In the genomic region with DNA sequence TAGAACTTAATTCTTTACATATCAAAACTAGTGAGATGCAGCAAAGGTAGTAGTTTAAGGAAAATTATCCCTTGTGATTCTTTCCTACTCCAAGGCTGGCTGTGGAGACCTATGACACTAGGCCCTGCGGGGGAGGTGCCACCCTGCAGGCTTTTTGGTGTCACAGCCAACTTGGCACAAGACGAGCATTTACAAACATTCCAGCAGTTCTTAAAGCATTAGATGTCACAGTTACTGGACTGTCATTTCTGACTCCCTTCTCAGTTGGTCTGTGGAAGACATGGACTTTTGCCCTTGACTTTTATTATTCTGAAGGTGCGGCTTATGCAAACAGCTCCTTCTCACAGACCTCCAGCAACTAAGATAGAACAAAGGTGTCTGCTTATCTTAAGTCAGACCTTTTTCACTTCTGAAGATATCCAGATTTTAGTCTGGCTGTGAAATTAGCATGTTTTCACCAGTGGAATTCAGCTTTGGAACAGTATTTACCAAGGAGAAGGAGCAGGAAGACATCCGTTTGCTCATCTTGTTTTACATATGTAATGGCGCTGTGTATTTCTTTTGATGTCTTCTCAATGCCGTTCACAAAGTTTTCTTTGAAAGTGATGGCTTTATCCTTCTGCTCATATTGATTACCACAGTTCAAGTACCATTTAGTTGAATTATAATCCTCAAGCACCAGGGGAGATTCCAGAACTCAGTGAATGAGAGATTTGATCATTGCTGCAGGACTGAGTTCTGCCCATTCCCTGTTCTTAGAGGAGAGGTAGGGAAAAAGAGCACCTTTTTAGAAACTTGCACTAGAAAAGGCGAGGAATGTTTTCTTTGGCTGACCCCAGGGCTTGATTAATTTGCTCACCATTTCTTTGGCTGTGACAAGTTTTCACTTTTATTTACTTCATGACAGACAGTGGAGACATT, we compare ENCODE assay signal across 12 cellular contexts. TPM values are rescaled to one million over a fixed set of nuclear protein-coding genes. Genes with fewer than 3 reads are reported as not detected.
A peak's percentile ranks its signal among the peaks of the same experiment; 100 is the strongest.
DNase-seq lines count a peak whose midpoint lies in the region; ATAC-seq and TF ChIP-seq lines count a peak whose summit lies in the region.
"Had no signal": no experiment of that assay in that cellular context is flagged by ENCODE, and none has a peak within 500 bp of the region (broad histone marks: within the 10 kb centered on the region; RNA-seq: fewer than 3 reads in every experiment).

No MANE protein-coding gene starts in this region.

- CTCF ChIA-PET in Calu3 (lab: Charles Lee) = interaction anchor here (0.6 to 1.8 kb wide), 7 partner anchors 18 to 116 kb away, joined by 3 to 6 read pairs (median 3); a partner anchor contains a TSS
- CTCF ChIA-PET in activated naive CD4-positive, alpha-beta T cell treated with anti-CD3 and anti-CD28 coated beads for 36 hours (lab: Charles Lee) = no interaction called here
- CTCF ChIA-PET in HEK293T (lab: Yijun Ruan, JAX) = no interaction called here

- no peak overlapping the region for H3K4me2 ChIP-seq in neural progenitor cell

- H3K4me1 Mint-ChIP-seq in Calu3 (ENCODE audit: low read depth, unreplicated experiment) (peaks cover 36% of the 10 kb centered on the region), neural progenitor cell (peaks cover 9% of the 10 kb centered on the region)
- H3K4me1 Mint-ChIP-seq in activated naive CD4-positive, alpha-beta T cell treated with anti-CD3 and anti-CD28 coated beads for 36 hours (ENCODE audit: low read depth) = no peaks in the 10 kb centered on the region

- H3F3A ChIP-seq in neural progenitor cell (ENCODE audit: low read depth) = no peaks in the 10 kb centered on the region

- peak overlapping the region; percentile 58 for H3K4me3 Mint-ChIP-seq in Calu3 (ENCODE audit: low read depth, unreplicated experiment)
- H3K4me3 Mint-ChIP-seq in neural progenitor cell = no peak overlapping the region
- no peak overlapping the region for H3K4me3 Mint-ChIP-seq in activated naive CD4-positive, alpha-beta T cell treated with anti-CD3 and anti-CD28 coated beads for 36 hours
- H3K4me3 Mint-ChIP-seq: CD8-positive, alpha-beta T cell had no signal

- no peak for TF ChIP-seq EP300 in esophagus muscularis mucosa (IDR thresholded peaks at IDR 0.05)

- no peak overlapping the region for H2AFZ ChIP-seq in neural progenitor cell (replicated peaks)

- H3K27me3 Mint-ChIP-seq in Calu3 (ENCODE audit: unreplicated experiment) (no peaks in the 10 kb centered on the region), neural progenitor cell (ENCODE audit: insufficient read depth, low read depth) (no peaks in the 10 kb centered on the region)
- H3K27me3 Mint-ChIP-seq in activated naive CD4-positive, alpha-beta T cell treated with anti-CD3 and anti-CD28 coated beads for 36 hours (ENCODE audit: low read depth) = peaks cover 1% of the 10 kb centered on the region

- no peaks in the 10 kb centered on the region for H4K20me1 ChIP-seq in neural progenitor cell (ENCODE audit: low read depth)

- TF ChIP-seq POLR2A in esophagus muscularis mucosa (IDR thresholded peaks at IDR 0.05; ENCODE audit: low read depth) = no peak

- no peak for ATAC-seq in HG02852 (IDR thresholded peaks at IDR 0.05; ENCODE audit: unreplicated experiment)
- ATAC-seq: CD8-positive, alpha-beta T cell had no signal

- H3K4me1 ChIP-seq in esophagus muscularis mucosa (peaks cover 6 to 34% (median 24%) of the 10 kb centered on the region in 4 donors), neural progenitor cell (no peaks in the 10 kb centered on the region)

- H3K9ac ChIP-seq in neural progenitor cell = no peak overlapping the region

- H3K36me3 Mint-ChIP-seq in Calu3 (ENCODE audit: insufficient read depth, unreplicated experiment) = no peaks in the 10 kb centered on the region
- H3K36me3 Mint-ChIP-seq in neural progenitor cell = peaks cover 1% of the 10 kb centered on the region
- H3K36me3 Mint-ChIP-seq in activated naive CD4-positive, alpha-beta T cell treated with anti-CD3 and anti-CD28 coated beads for 36 hours (ENCODE audit: low read depth) = no peaks in the 10 kb centered on the region
- H3K36me3 Mint-ChIP-seq: CD8-positive, alpha-beta T cell had no signal

- H3K4me3 ChIP-seq in esophagus muscularis mucosa (no peak overlapping the region), neural progenitor cell (no peak overlapping the region)

- peak overlapping the region; percentile 78 for H3K27ac Mint-ChIP-seq in Calu3 (ENCODE audit: unreplicated experiment)
- peak overlapping the region; percentile 55 for H3K27ac Mint-ChIP-seq in neural progenitor cell
- no peak overlapping the region for H3K27ac Mint-ChIP-seq in activated naive CD4-positive, alpha-beta T cell treated with anti-CD3 and anti-CD28 coated beads for 36 hours
- H3K27ac Mint-ChIP-seq: CD8-positive, alpha-beta T cell had no signal

- intact Hi-C loops in Calu3 (cut with micrococcal nuclease; ENCODE audit: unreplicated experiment) = loop anchor here (5.0 kb wide), 2 partner anchors 35 to 55 kb away; no protein-coding TSS in a partner anchor
- intact Hi-C loops in esophagus muscularis mucosa (cut with DNase I) = no loop called here
- intact Hi-C loops in activated naive CD4-positive, alpha-beta T cell treated with anti-CD3 and anti-CD28 coated beads for 36 hours (cut with micrococcal nuclease) = no loop called here

- DNase-seq in Calu3 = peak; percentile 79
- peak; percentile 41 for DNase-seq in NCI-H69 (lab: John Stamatoyannopoulos, UW)
- DNase-seq in esophagus muscularis mucosa (ENCODE audit: extremely low spot score) = peak; percentile 8
- no peak for DNase-seq in neural progenitor cell (ENCODE audit: low spot score)
- no peak for DNase-seq in activated naive CD4-positive, alpha-beta T cell treated with anti-CD3 and anti-CD28 coated beads for 36 hours
- DNase-seq in amniotic stem cell (lab: John Stamatoyannopoulos, UW) = no peak
- DNase-seq in HEK293T (ENCODE audit: extremely low spot score) = no peak
- DNase-seq: activated CD4-positive, CD25-positive, alpha-beta regulatory T cell treated with anti-CD3 and anti-CD28 coated beads, Interleukin-2, amount 50 U/mL, for 72 hours; CD8-positive, alpha-beta T cell; KBM-7; NCI-H82 had no signal

- BruUV-seq in Calu3 (replicated peaks; lab: Mats Ljungman, UMichigan) = TSS peak; percentile 69

- no peaks in the 10 kb centered on the region for H3K36me3 ChIP-seq in esophagus muscularis mucosa
- H3K36me3 ChIP-seq in neural progenitor cell = no peaks in the 10 kb centered on the region

- H3K27ac ChIP-seq in esophagus muscularis mucosa (replicated peaks in 1 of 4) (no peak overlapping the region), neural progenitor cell (no peak overlapping the region)

- H3K9me3 Mint-ChIP-seq in Calu3 (ENCODE audit: low read depth, unreplicated experiment) (no peaks in the 10 kb centered on the region), neural progenitor cell (no peaks in the 10 kb centered on the region)
- no peaks in the 10 kb centered on the region for H3K9me3 Mint-ChIP-seq in activated naive CD4-positive, alpha-beta T cell treated with anti-CD3 and anti-CD28 coated beads for 36 hours
- H3K9me3 Mint-ChIP-seq: CD8-positive, alpha-beta T cell had no signal

- no peak for TF ChIP-seq CTCF in Calu3 (IDR thresholded peaks at IDR 0.05; ENCODE audit: unreplicated experiment)
- no peak for TF ChIP-seq CTCF in esophagus muscularis mucosa (IDR thresholded peaks at IDR 0.05)
- no peak for TF ChIP-seq CTCF in neural progenitor cell (IDR thresholded peaks at IDR 0.05)

- no peaks in the 10 kb centered on the region for H3K27me3 ChIP-seq in esophagus muscularis mucosa
- no peaks in the 10 kb centered on the region for H3K27me3 ChIP-seq in neural progenitor cell

- H3K9me3 ChIP-seq in esophagus muscularis mucosa (no peaks in the 10 kb centered on the region), neural progenitor cell (ENCODE audit: low read depth) (no peaks in the 10 kb centered on the region)

- WGBS in esophagus muscularis mucosa = 70% methylated on average over 7 of the region's 7 CpGs

- POLR2A ChIA-PET in HEK293T (lab: Yijun Ruan, JAX) = no interaction called here

- no peaks in the 10 kb centered on the region for H3K79me2 ChIP-seq in neural progenitor cell (ENCODE audit: low read depth)

TF ChIP-seq in HEK293T, 16 proteins besides CTCF, POLR2A, EP300 and RAD21:
- no peak for TF ChIP-seq SP1 (IDR thresholded peaks at IDR 0.05)
- no peak for TF ChIP-seq ZNF384 (IDR thresholded peaks at IDR 0.05)
- TF ChIP-seq ARNT (IDR thresholded peaks at IDR 0.05) = no peak
- TF ChIP-seq SUZ12 (IDR thresholded peaks at IDR 0.05) = no peak
- TF ChIP-seq, protein P1, sequence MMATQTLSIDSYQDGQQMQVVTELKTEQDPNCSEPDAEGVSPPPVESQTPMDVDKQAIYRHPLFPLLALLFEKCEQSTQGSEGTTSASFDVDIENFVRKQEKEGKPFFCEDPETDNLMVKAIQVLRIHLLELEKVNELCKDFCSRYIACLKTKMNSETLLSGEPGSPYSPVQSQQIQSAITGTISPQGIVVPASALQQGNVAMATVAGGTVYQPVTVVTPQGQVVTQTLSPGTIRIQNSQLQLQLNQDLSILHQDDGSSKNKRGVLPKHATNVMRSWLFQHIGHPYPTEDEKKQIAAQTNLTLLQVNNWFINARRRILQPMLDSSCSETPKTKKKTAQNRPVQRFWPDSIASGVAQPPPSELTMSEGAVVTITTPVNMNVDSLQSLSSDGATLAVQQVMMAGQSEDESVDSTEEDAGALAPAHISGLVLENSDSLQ (IDR thresholded peaks at IDR 0.05) = no peak
- no peak for TF ChIP-seq FOXA1 (IDR thresholded peaks at IDR 0.05)
- no peak for TF ChIP-seq L3MBTL2 (conservative IDR thresholded peaks at IDR 0.05)

RNA-seq across cellular contexts. Expression of a gene that starts 17.9 kb away (rescaled TPM):
- total RNA-seq in Calu3 (2022) = 28.3 and 29.3 TPM in 2 replicates
- total RNA-seq in esophagus muscularis mucosa = 10 to 100 TPM in 3 of 4 donors, 1 to 10 TPM in 1; 7.6 to 17.5 (median 14.6) TPM
- 1.5 and 3.0 TPM in 2 replicates for total RNA-seq in neural progenitor cell (ENCODE audit: low replicate concordance)
- under 1 TPM in 1 of 2 experiments, not detected in 1; 0.02 TPM for total RNA-seq in activated naive CD4-positive, alpha-beta T cell treated with anti-CD3 and anti-CD28 coated beads for 36 hours

Comparison
In these comparisons a context has a peak if more than half of its experiments do, and no peak if none do; other contexts are left out.
1. DNase-seq: peak in Calu3 (single experiment), NCI-H69 (single experiment) and esophagus muscularis mucosa (single experiment); none in neural progenitor cell (single experiment), activated naive CD4-positive, alpha-beta T cell treated with anti-CD3 and anti-CD28 coated beads for 36 hours (single experiment), amniotic stem cell (single experiment) and HEK293T (single experiment).